8 cellular contexts compared by ENCODE assay signal in genomic region chr9:137240321-137240840, GRCh38. TPM values are rescaled to one million over a fixed set of nuclear protein-coding genes. Genes with fewer than 3 reads are reported as not detected.
A peak's percentile ranks its signal among the peaks of the same experiment; 100 is the strongest.
DNase-seq lines count a peak whose midpoint lies in the region; ATAC-seq, FAIRE-seq and TF ChIP-seq lines count a peak whose summit lies in the region.

No MANE protein-coding gene starts in this region.

- peaks cover 8% of the 10 kb centered on the region for H3K9me1 ChIP-seq in K562 (ENCODE audit: control insufficient read depth, insufficient read depth, low read length)

- intact Hi-C loops in K562 (cut with micrococcal nuclease) = loop anchor here (2.0 to 10.0 kb wide), 3 partner anchors 14 to 456 kb away; partner anchors contain the start of genes NELFB and NRARP

- H3K27ac ChIP-seq in HUES64 (ENCODE audit: low read depth, low read length) (peak overlapping the region; percentile 95), K562 (ENCODE audit: extremely low read depth, low read depth, low read length) (peak overlapping the region; percentile 98), small intestine (ENCODE audit: low read depth in 1 of 2, low read length in 1 of 2) (peak overlapping the region; percentile 96 to 98)

- peak overlapping the region; percentile 97 for H3K4me3 Mint-ChIP-seq in T-helper 17 cell

- peaks cover 19% of the 10 kb centered on the region for H3K4me1 Mint-ChIP-seq in T-helper 17 cell

- peak; percentile 87 for DNase-seq in GDM1 (lab: John Stamatoyannopoulos, UW)
- peak; percentile 52 to 71 (median 65) for DNase-seq in T-helper 17 cell
- peak; percentile 71 to 87 (median 72) for DNase-seq in K562 (ENCODE audit: extremely low read depth in 1 of 4, low spot score in 3 of 4)
- DNase-seq in small intestine = peak; percentile 75
- DNase-seq in NCI-H187 (lab: John Stamatoyannopoulos, UW) = no peak

- H3K27me3 ChIP-seq in HUES64 (ENCODE audit: insufficient read depth, low read length) (no peaks in the 10 kb centered on the region), K562 (ENCODE audit: control insufficient read depth in 2 of 2, insufficient read depth in 2 of 2, low read length in 2 of 2) (no peaks in the 10 kb centered on the region), small intestine (ENCODE audit: control insufficient read depth in 2 of 2, insufficient read depth in 2 of 2, low read length in 2 of 2) (no peaks in the 10 kb centered on the region)

- H2AFZ ChIP-seq in K562 (ENCODE audit: low read depth, low read length) = peak overlapping the region; percentile 85

- H3K36me3 Mint-ChIP-seq in T-helper 17 cell (ENCODE audit: low read depth) = no peaks in the 10 kb centered on the region

- TF ChIP-seq RAD21 in K562 (CRISPR knock-in tag; conservative IDR thresholded peaks at IDR 0.05 in 1 of 2, IDR thresholded peaks at IDR 0.05 in 1 of 2) = peak in 1 of 2 experiments; percentile 29; a peak in 3 of 4 replicates

- peaks cover 22% of the 10 kb centered on the region for H3K36me3 ChIP-seq in HUES64 (ENCODE audit: insufficient read depth, low read length)
- peaks cover 30% of the 10 kb centered on the region for H3K36me3 ChIP-seq in K562 (ENCODE audit: control insufficient read depth, insufficient read depth, low read length)
- H3K36me3 ChIP-seq in small intestine (ENCODE audit: control insufficient read depth in 2 of 2, insufficient read depth in 2 of 2, low read length in 2 of 2) = peaks cover 4 to 9% of the 10 kb centered on the region in 2 donors

- in situ Hi-C loops in K562 (cut with MboI) = loop anchor here (25.0 kb wide), 1 partner anchor 453 kb away; the partner anchor contains the start of genes CCDC183 and TMEM141

- peak overlapping the region; percentile 91 for H3K27ac Mint-ChIP-seq in T-helper 17 cell

- TF ChIP-seq EP300 in K562 (IDR thresholded peaks at IDR 0.05; ENCODE audit: low read length) = no peak

- H3K9ac ChIP-seq in HUES64 (ENCODE audit: low read depth, low read length) (peak overlapping the region; percentile 89), K562 (ENCODE audit: insufficient read depth in 1 of 2, low read depth in 2 of 2, low read length in 2 of 2) (peak overlapping the region; percentile 88 to 92)

- FAIRE-seq in K562 (lab: Jason Lieb, UNC) (no peak), small intestine (lab: Jason Lieb, UNC) (no peak)

- peak overlapping the region; percentile 83 for H3K4me3 ChIP-seq in HUES64 (ENCODE audit: low read length)
- peak overlapping the region; percentile 70 for H3K4me3 ChIP-seq in K562
- H3K4me3 ChIP-seq in iPS-18c (ENCODE audit: insufficient read depth, low read depth, low read length) = peak overlapping the region; percentile 93
- H3K4me3 ChIP-seq in small intestine (ENCODE audit: low read depth in 1 of 2, low read length in 2 of 2) = peak overlapping the region; percentile 65 to 71

- CTCF ChIA-PET in K562 (lab: Yijun Ruan, JAX; ENCODE audit: low intra/inter-chr PET ratio) = no interaction called here

- under 1% methylated on average over 58 of the region's 58 CpGs for WGBS in HUES64
- under 1% methylated on average over 41 of the region's 58 CpGs for WGBS in K562 (ENCODE audit: insufficient coverage, low coverage, missing lambda C conversion rate)
- WGBS in small intestine, 3 donors = 0% methylated on average over 42 to 58 of the region's 58 CpGs

- peaks cover under 1% of the 10 kb centered on the region for H3K27me3 Mint-ChIP-seq in T-helper 17 cell

- POLR2A ChIA-PET in K562 (lab: Yijun Ruan, JAX) = interaction anchor here (0.6 to 6.5 kb wide), 44 partner anchors 8 to 487 kb away, joined by 3 to 221 read pairs (median 4); partner anchors contain the start of genes ANAPC2, DPP7, MAN1B1 and NELFB

- TF ChIP-seq POLR2A in K562 (conservative IDR thresholded peaks at IDR 0.05) = peak; percentile 39

- peaks cover 57% of the 10 kb centered on the region for H3K79me2 ChIP-seq in K562 (ENCODE audit: control insufficient read depth, insufficient read depth, low read length)

- ATAC-seq in GM21526 (IDR thresholded peaks at IDR 0.05; ENCODE audit: low FRiP score, unreplicated experiment) (peak; percentile 22), T-helper 17 cell (peak; percentile 38), K562 (peak; percentile 42)

- TSS peak; percentile 70 for BruUV-seq in K562 (replicated peaks; lab: Mats Ljungman, UMichigan)

- H3K4me1 ChIP-seq in HUES64 (ENCODE audit: insufficient read depth, low read length) (peaks cover 20% of the 10 kb centered on the region), K562 (replicated peaks in 1 of 2; ENCODE audit: control insufficient read depth in 2 of 2, insufficient read depth in 2 of 2, low read length in 2 of 2) (peaks cover 35 to 91% of the 10 kb centered on the region in 2 experiments), small intestine (ENCODE audit: control insufficient read depth in 2 of 2, insufficient read depth in 1 of 2, low read depth in 1 of 2, low read length in 1 of 2) (peaks cover 0 to 7% of the 10 kb centered on the region in 2 donors)

- H3K9me3 ChIP-seq in HUES64 (ENCODE audit: insufficient read depth, low read depth, low read length) = no peaks in the 10 kb centered on the region
- no peaks in the 10 kb centered on the region for H3K9me3 ChIP-seq in T-helper 17 cell (ENCODE audit: control insufficient read depth, low read length, poor library complexity, severe bottlenecking)
- H3K9me3 ChIP-seq in K562 (replicated peaks; ENCODE audit: control insufficient read depth, insufficient read depth, low read depth, low read length) = no peaks in the 10 kb centered on the region
- no peaks in the 10 kb centered on the region for H3K9me3 ChIP-seq in iPS-18c (ENCODE audit: control insufficient read depth, insufficient read depth, low read length)
- H3K9me3 ChIP-seq in small intestine (ENCODE audit: control insufficient read depth, low read depth) = no peaks in the 10 kb centered on the region

- peaks cover 30% of the 10 kb centered on the region for H4K20me1 ChIP-seq in K562 (replicated peaks; ENCODE audit: control insufficient read depth, insufficient read depth, low read length)

- H3K4me2 ChIP-seq in K562 (ENCODE audit: insufficient read depth, low read length) = peak overlapping the region; percentile 69

- TF ChIP-seq CTCF in K562 (IDR thresholded peaks at IDR 0.05 in 2 of 3, conservative IDR thresholded peaks at IDR 0.05 in 1 of 3; ENCODE audit: insufficient read depth in 2 of 3, low read depth in 1 of 3, low read length in 3 of 3) = peak; percentile 31 to 46 (median 41); a peak in 4 of 6 replicates

RNA-seq across cellular contexts. Expression of gene TUBB4B, which starts 0.7 kb away (rescaled TPM):
- polyA plus RNA-seq in HUES64 (2013, experiment 1 of 2) = 261 TPM
- 276 TPM for polyA plus RNA-seq in HUES64 (2013, experiment 2 of 2)
- total RNA-seq in T-helper 17 cell (10 to 100 TPM; 81.0 to 90.5 TPM), K562 (2014; rRNA removed) (264 and 325 TPM in 2 replicates), K562 (2014; rRNA removed; fragmentation: Illumina TruSeq; extraction: Trizol) (86.3 and 117 TPM in 2 replicates), K562 (2015; rRNA removed; fragmentation: Illumina TruSeq; extraction: Trizol) (287 and 291 TPM in 2 replicates), K562 (2021) (425 and 437 TPM in 2 replicates)
- 122 and 317 TPM in 2 replicates for total RNA-seq in K562 (2011; cell fraction: chromatin; rRNA removed; ENCODE audit: low replicate concordance)
- 269 and 300 TPM in 2 replicates for total RNA-seq in K562 (2011; cell fraction: nucleolus; rRNA removed)
- total RNA-seq in K562 (2011; cell fraction: nucleoplasm; rRNA removed) = 142 and 195 TPM in 2 replicates
- polyA plus RNA-seq in K562 (2011; rRNA removed) (268 and 271 TPM in 2 replicates), K562 (2014; fragmentation: Illumina TruSeq; extraction: Trizol) (393 and 490 TPM in 2 replicates), K562 (2014; fragmentation: Nextera tagmentation; extraction: Ambion mirVana) (10 to 100 TPM; 24.1 to 51.3 TPM), K562 (2014; rRNA removed) (426 and 443 TPM in 2 replicates), small intestine (100 to 1,000 TPM; 365 to 374 (median 369) TPM)
- polyA plus RNA-seq in K562 (2011; cell fraction: cytosol; rRNA removed) = 337 and 660 TPM in 2 replicates
- 333 and 371 TPM in 2 replicates for polyA plus RNA-seq in K562 (2011; cell fraction: nucleus; rRNA removed)
- 429 and 432 TPM in 2 replicates for polyA plus RNA-seq in K562 (2012)
- 130 and 204 TPM in 2 replicates for polyA minus RNA-seq in K562 (2011; rRNA and poly(A)+ RNA removed)
- polyA minus RNA-seq in K562 (2011; cell fraction: cytosol; rRNA and poly(A)+ RNA removed) = 222 and 247 TPM in 2 replicates
- polyA minus RNA-seq in K562 (2011; cell fraction: nucleus; rRNA and poly(A)+ RNA removed) = 108 and 161 TPM in 2 replicates

RNA-seq across cellular contexts. Expression of gene SLC34A3, which starts 9.7 kb away (rescaled TPM):
- polyA plus RNA-seq in HUES64 (2013, experiment 1 of 2) = not detected
- not detected for polyA plus RNA-seq in HUES64 (2013, experiment 2 of 2)
- not detected for total RNA-seq in T-helper 17 cell
- total RNA-seq in K562 (2011; cell fraction: chromatin; rRNA removed; ENCODE audit: low replicate concordance) = not detected in 2 replicates
- total RNA-seq in K562 (2011; cell fraction: nucleolus; rRNA removed) = not detected in 2 replicates
- total RNA-seq in K562 (2011; cell fraction: nucleoplasm; rRNA removed) = not detected in 2 replicates
- not detected in 2 replicates for total RNA-seq in K562 (2014; rRNA removed)
- not detected in 2 replicates for total RNA-seq in K562 (2014; rRNA removed; fragmentation: Illumina TruSeq; extraction: Trizol)
- total RNA-seq in K562 (2015; rRNA removed; fragmentation: Illumina TruSeq; extraction: Trizol) = not detected in 2 replicates
- not detected in 2 replicates for total RNA-seq in K562 (2021)
- not detected in 2 replicates for polyA plus RNA-seq in K562 (2011; rRNA removed)
- polyA plus RNA-seq in K562 (2011; cell fraction: cytosol; rRNA removed) = 0.03 TPM in 1 of 2 replicates, not detected in the other
- not detected in 2 replicates for polyA plus RNA-seq in K562 (2011; cell fraction: nucleus; rRNA removed)
- polyA plus RNA-seq in K562 (2012) = 0.09 and 0.21 TPM in 2 replicates
- not detected in 2 replicates for polyA plus RNA-seq in K562 (2014; fragmentation: Illumina TruSeq; extraction: Trizol)
- not detected for polyA plus RNA-seq in K562 (2014; fragmentation: Nextera tagmentation; extraction: Ambion mirVana)
- polyA plus RNA-seq in K562 (2014; rRNA removed) = not detected in 2 replicates
- polyA minus RNA-seq in K562 (2011; rRNA and poly(A)+ RNA removed) = not detected in 2 replicates
- polyA minus RNA-seq in K562 (2011; cell fraction: cytosol; rRNA and poly(A)+ RNA removed) = not detected in 2 replicates
- not detected in 2 replicates for polyA minus RNA-seq in K562 (2011; cell fraction: nucleus; rRNA and poly(A)+ RNA removed)
- polyA plus RNA-seq in small intestine = under 1 TPM; 0.21 to 0.89 (median 0.81) TPM

RNA-seq across cellular contexts. Expression of gene STPG3, which starts 10.7 kb away (rescaled TPM):
- not detected for polyA plus RNA-seq in HUES64 (2013, experiment 1 of 2)
- not detected for polyA plus RNA-seq in HUES64 (2013, experiment 2 of 2)
- total RNA-seq in T-helper 17 cell = under 1 TPM in 1 of 2 donors, not detected in 1; 0.62 TPM
- total RNA-seq in K562 (2011; cell fraction: chromatin; rRNA removed; ENCODE audit: low replicate concordance) = not detected in 2 replicates
- total RNA-seq in K562 (2011; cell fraction: nucleolus; rRNA removed) = not detected in 2 replicates
- total RNA-seq in K562 (2011; cell fraction: nucleoplasm; rRNA removed) = not detected in 2 replicates
- total RNA-seq in K562 (2014; rRNA removed) = not detected in 2 replicates
- total RNA-seq in K562 (2014; rRNA removed; fragmentation: Illumina TruSeq; extraction: Trizol) = not detected in 2 replicates
- not detected in 2 replicates for total RNA-seq in K562 (2015; rRNA removed; fragmentation: Illumina TruSeq; extraction: Trizol)
- not detected in 2 replicates for total RNA-seq in K562 (2021)
- polyA plus RNA-seq in K562 (2011; rRNA removed) = not detected in 2 replicates
- not detected in 2 replicates for polyA plus RNA-seq in K562 (2011; cell fraction: cytosol; rRNA removed)
- polyA plus RNA-seq in K562 (2011; cell fraction: nucleus; rRNA removed) = not detected in 2 replicates
- 1.4 TPM in 2 replicates for polyA plus RNA-seq in K562 (2012)
- not detected in 2 replicates for polyA plus RNA-seq in K562 (2014; fragmentation: Illumina TruSeq; extraction: Trizol)
- not detected for polyA plus RNA-seq in K562 (2014; fragmentation: Nextera tagmentation; extraction: Ambion mirVana)
- not detected in 2 replicates for polyA plus RNA-seq in K562 (2014; rRNA removed)
- not detected in 2 replicates for polyA minus RNA-seq in K562 (2011; rRNA and poly(A)+ RNA removed)
- polyA minus RNA-seq in K562 (2011; cell fraction: cytosol; rRNA and poly(A)+ RNA removed) = not detected in 2 replicates
- polyA minus RNA-seq in K562 (2011; cell fraction: nucleus; rRNA and poly(A)+ RNA removed) = 0.44 TPM in 1 of 2 replicates, not detected in the other
- not detected for polyA plus RNA-seq in small intestine

RNA-seq across cellular contexts. Expression of gene RNF224, which starts 13.1 kb away (rescaled TPM):
- polyA plus RNA-seq in HUES64 (2013, experiment 1 of 2) = not detected
- not detected for polyA plus RNA-seq in HUES64 (2013, experiment 2 of 2)
- total RNA-seq in T-helper 17 cell (not detected), K562 (2014; rRNA removed) (0.16 TPM in 1 of 2 replicates, not detected in the other), K562 (2014; rRNA removed; fragmentation: Illumina TruSeq; extraction: Trizol) (not detected in 2 replicates), K562 (2015; rRNA removed; fragmentation: Illumina TruSeq; extraction: Trizol) (not detected in 2 replicates), K562 (2021) (not detected in 2 replicates)
- total RNA-seq in K562 (2011; cell fraction: chromatin; rRNA removed; ENCODE audit: low replicate concordance) = 0.25 TPM in 1 of 2 replicates, not detected in the other
- total RNA-seq in K562 (2011; cell fraction: nucleolus; rRNA removed) = 0.17 and 0.26 TPM in 2 replicates
- total RNA-seq in K562 (2011; cell fraction: nucleoplasm; rRNA removed) = not detected in 2 replicates
- polyA plus RNA-seq in K562 (2011; rRNA removed) (0.04 TPM in 1 of 2 replicates, not detected in the other), K562 (2014; fragmentation: Illumina TruSeq; extraction: Trizol) (not detected in 2 replicates), K562 (2014; fragmentation: Nextera tagmentation; extraction: Ambion mirVana) (not detected), K562 (2014; rRNA removed) (not detected in 2 replicates), small intestine (under 1 TPM in 1 of 3 donors, not detected in 2; 0.03 TPM)
- polyA plus RNA-seq in K562 (2011; cell fraction: cytosol; rRNA removed) = 0.18 TPM in 1 of 2 replicates, not detected in the other
- 0.10 and 0.16 TPM in 2 replicates for polyA plus RNA-seq in K562 (2011; cell fraction: nucleus; rRNA removed)
- 0.25 and 0.58 TPM in 2 replicates for polyA plus RNA-seq in K562 (2012)
- polyA minus RNA-seq in K562 (2011; rRNA and poly(A)+ RNA removed) = not detected in 2 replicates
- not detected in 2 replicates for polyA minus RNA-seq in K562 (2011; cell fraction: cytosol; rRNA and poly(A)+ RNA removed)
- not detected in 2 replicates for polyA minus RNA-seq in K562 (2011; cell fraction: nucleus; rRNA and poly(A)+ RNA removed)

RNA-seq across cellular contexts. Expression of gene NELFB, which starts 14.7 kb away (rescaled TPM):
- polyA plus RNA-seq in HUES64 (2013, experiment 1 of 2) = 46.6 TPM
- polyA plus RNA-seq in HUES64 (2013, experiment 2 of 2) = 44.0 TPM
- total RNA-seq in T-helper 17 cell (10 to 100 TPM; 33.2 to 37.8 TPM), K562 (2014; rRNA removed) (50.0 and 57.8 TPM in 2 replicates), K562 (2014; rRNA removed; fragmentation: Illumina TruSeq; extraction: Trizol) (13.8 and 17.6 TPM in 2 replicates), K562 (2015; rRNA removed; fragmentation: Illumina TruSeq; extraction: Trizol) (29.7 and 30.5 TPM in 2 replicates), K562 (2021) (81.2 and 84.0 TPM in 2 replicates)
- 20.6 and 61.7 TPM in 2 replicates for total RNA-seq in K562 (2011; cell fraction: chromatin; rRNA removed; ENCODE audit: low replicate concordance)
- total RNA-seq in K562 (2011; cell fraction: nucleolus; rRNA removed) = 48.5 and 57.8 TPM in 2 replicates
- total RNA-seq in K562 (2011; cell fraction: nucleoplasm; rRNA removed) = 24.1 and 26.4 TPM in 2 replicates
- polyA plus RNA-seq in K562 (2011; rRNA removed) (38.3 and 49.6 TPM in 2 replicates), K562 (2014; fragmentation: Illumina TruSeq; extraction: Trizol) (28.4 and 52.9 TPM in 2 replicates), K562 (2014; fragmentation: Nextera tagmentation; extraction: Ambion mirVana) (under 1 TPM; 0.24 to 0.49 TPM), K562 (2014; rRNA removed) (56.2 and 57.1 TPM in 2 replicates), small intestine (10 to 100 TPM; 34.7 to 62.5 (median 34.9) TPM)
- polyA plus RNA-seq in K562 (2011; cell fraction: cytosol; rRNA removed) = 51.9 and 81.6 TPM in 2 replicates
- polyA plus RNA-seq in K562 (2011; cell fraction: nucleus; rRNA removed) = 55.4 and 66.0 TPM in 2 replicates
- 61.8 and 81.8 TPM in 2 replicates for polyA plus RNA-seq in K562 (2012)
- 22.0 and 33.8 TPM in 2 replicates for polyA minus RNA-seq in K562 (2011; rRNA and poly(A)+ RNA removed)
- 41.6 and 47.4 TPM in 2 replicates for polyA minus RNA-seq in K562 (2011; cell fraction: cytosol; rRNA and poly(A)+ RNA removed)
- 11.4 and 18.9 TPM in 2 replicates for polyA minus RNA-seq in K562 (2011; cell fraction: nucleus; rRNA and poly(A)+ RNA removed)

Comparison
In these comparisons a context has a peak if more than half of its experiments do, and no peak if none do; other contexts are left out.
1. DNase-seq: peak in GDM1 (single experiment), T-helper 17 cell (3 of 3), K562 (4 of 4) and small intestine (single experiment); none in NCI-H187 (0 of 2).
2. Peak in every context shown above with its lines, with median percentiles within 50 percentile points of each other: ATAC-seq, H3K27ac ChIP-seq and H3K4me3 ChIP-seq.